In genomic region chr10:93272884-93273675, GRCh38 we compare ENCODE assay signal across 22 cellular contexts.
"Had no signal": no experiment of that assay in that cellular context is flagged by ENCODE, and none has a peak within 500 bp of the region (broad histone marks: within the 10 kb centered on the region; RNA-seq: fewer than 3 reads in every experiment).

No MANE protein-coding gene starts in this region.

- H3K4me1 ChIP-seq: colonic mucosa, esophagus squamous epithelium, left ventricle myocardium inferior, right atrium auricular region, suprapubic skin, upper lobe of right lung had no signal

- H3K4me3 ChIP-seq: colonic mucosa, esophagus squamous epithelium, hepatocyte, left ventricle myocardium inferior, right atrium auricular region, skin epidermis, suprapubic skin, upper lobe of right lung had no signal

- H3K27me3 Mint-ChIP-seq: progenitor cell of endocrine pancreas had no signal

- H3K36me3 Mint-ChIP-seq: brain had no signal

- H3K4me3 Mint-ChIP-seq: activated naive CD8-positive, alpha-beta T cell treated with anti-CD3 and anti-CD28 coated beads, Interleukin-2, amount 10 ng/mL, durations not matched to agents 7 days and 5 days; brain; naive thymus-derived CD8-positive, alpha-beta T cell; T-helper 2 cell treated with Interferon-gamma antibody and Interleukin-4, amounts not matched to agents 5 μg/mL and 100 μg/mL, for 36 hours had no signal

- H3K36me3 ChIP-seq: colonic mucosa, esophagus squamous epithelium, left ventricle myocardium inferior, right atrium auricular region, suprapubic skin, upper lobe of right lung had no signal

- ATAC-seq: activated CD4-positive, CD25-positive, alpha-beta regulatory T cell treated with anti-CD3 and anti-CD28 coated beads, Interleukin-2, amount 50 U/mL, for 24 hours; naive thymus-derived CD8-positive, alpha-beta T cell; upper lobe of right lung had no signal

- H3K9me3 ChIP-seq: colonic mucosa, esophagus squamous epithelium, suprapubic skin, upper lobe of right lung had no signal

- H3K27me3 ChIP-seq: colonic mucosa, esophagus squamous epithelium, hepatocyte, right atrium auricular region, suprapubic skin, upper lobe of right lung had no signal

- H3K4me1 Mint-ChIP-seq: brain had no signal

- H3K27ac ChIP-seq: colonic mucosa, esophagus squamous epithelium, hepatocyte, left ventricle myocardium inferior, right atrium auricular region, skin epidermis, suprapubic skin, upper lobe of right lung had no signal

- DNase-seq: activated CD4-positive, alpha-beta T cell treated with anti-CD3 and anti-CD28 coated beads, Interleukin-2, amount 50 U/mL, for 1 hour; activated naive CD4-positive, alpha-beta T cell; activated naive CD8-positive, alpha-beta T cell treated with anti-CD3 and anti-CD28 coated beads, Interleukin-2, amount 10 ng/mL, durations not matched to agents 7 days and 5 days; central memory CD4-positive, alpha-beta T cell; colonic mucosa; esophagus squamous epithelium; left ventricle myocardium inferior; naive thymus-derived CD8-positive, alpha-beta T cell; nucleus accumbens; stimulated activated CD4-positive, alpha-beta T cell treated with anti-CD3 and anti-CD28 coated beads, Interleukin-15, amount 100 ng/mL, for 24 hours; stimulated activated CD4-positive, alpha-beta T cell treated with anti-CD3 and anti-CD28 coated beads, Interleukin-4, amount 100 ng/mL, for 1 hour; stimulated activated naive CD4-positive, alpha-beta T cell; SW 1271; upper lobe of right lung had no signal

- H3K27ac Mint-ChIP-seq: activated naive CD8-positive, alpha-beta T cell treated with anti-CD3 and anti-CD28 coated beads, Interleukin-2, amount 10 ng/mL, durations not matched to agents 7 days and 5 days; brain; progenitor cell of endocrine pancreas; T-helper 2 cell treated with Interferon-gamma antibody and Interleukin-4, amounts not matched to agents 5 μg/mL and 100 μg/mL, for 36 hours had no signal
